ENCODE assay signal across 16 cellular contexts in the genomic region with DNA sequence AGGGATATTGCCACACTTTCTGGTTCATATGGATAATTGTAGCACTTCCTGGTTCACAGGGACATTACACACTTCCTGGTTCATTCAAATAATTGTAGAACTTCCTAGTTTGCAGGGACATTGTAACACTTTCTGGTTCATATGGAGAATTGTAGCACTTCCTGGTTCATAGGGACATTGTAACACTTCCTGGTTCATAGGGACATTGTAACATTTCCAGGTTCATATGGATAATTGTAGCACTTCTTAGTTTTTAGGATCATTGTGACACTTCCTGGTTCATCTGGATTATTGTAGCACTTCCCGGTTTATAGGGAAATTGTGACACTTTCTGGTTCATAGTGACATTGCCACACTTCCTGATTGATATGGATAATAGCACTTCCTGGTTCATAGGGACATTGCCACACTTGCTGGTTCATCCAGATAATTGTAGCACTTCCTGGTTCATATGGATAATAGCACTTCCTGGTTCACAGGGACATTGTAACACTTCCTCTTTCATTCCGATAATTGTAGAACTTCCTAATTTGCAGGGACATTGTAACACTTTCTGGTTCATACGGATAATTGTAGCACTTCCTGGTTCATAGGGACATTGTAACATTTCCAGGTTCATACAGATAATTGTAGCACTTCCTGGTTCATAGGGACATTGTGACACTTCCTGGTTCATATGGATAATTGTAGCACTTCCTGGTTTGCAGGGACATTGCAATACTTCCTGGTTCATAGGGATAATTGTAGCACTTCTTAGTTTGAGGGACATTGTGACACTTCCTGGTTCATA. TPM values are rescaled to one million over a fixed set of nuclear protein-coding genes. Genes with fewer than 3 reads are reported as not detected.
DNase-seq lines count a peak whose midpoint lies in the region; ATAC-seq, FAIRE-seq and TF ChIP-seq lines count a peak whose summit lies in the region.
"Had no signal": no experiment of that assay in that cellular context is flagged by ENCODE, and none has a peak within 500 bp of the region (broad histone marks: within the 10 kb centered on the region; RNA-seq: fewer than 3 reads in every experiment).

No MANE protein-coding gene starts in this region.

- no peak overlapping the region for H3K9ac ChIP-seq in HepG2 (ENCODE audit: insufficient read depth, low read depth, low read length)

- H3K4me1 ChIP-seq in HepG2 (ENCODE audit: insufficient read depth, low read length) (no peaks in the 10 kb centered on the region), right lobe of liver (no peaks in the 10 kb centered on the region), transverse colon (no peaks in the 10 kb centered on the region), suprapubic skin (no peaks in the 10 kb centered on the region)
- H3K4me1 ChIP-seq: stomach had no signal

- 46% methylated on average over 2 of the region's 3 CpGs for WGBS in HepG2 (ENCODE audit: low lambda C conversion rate)
- 28% methylated on average over 2 of the region's 3 CpGs for whole genome bisulfite sequencing in right lobe of liver (ENCODE audit: insufficient coverage, low coverage, low lambda C conversion rate, missing lambda C conversion rate)
- WGBS in transverse colon (ENCODE audit: low coverage in 1 of 2), 2 donors: 40 to 55% methylated on average over 2 to 3 of the region's 3 CpGs
- 64% methylated on average over 3 of the region's 3 CpGs for WGBS in suprapubic skin

- no peaks in the 10 kb centered on the region for H3K27me3 Mint-ChIP-seq in effector memory CD8-positive, alpha-beta T cell
- H3K27me3 Mint-ChIP-seq: brain had no signal

- no peaks in the 10 kb centered on the region for H3K79me2 ChIP-seq in HepG2 (ENCODE audit: insufficient read depth, low read length)

- POLR2A ChIA-PET in HepG2 (lab: Yijun Ruan, JAX): no interaction called here

- peaks cover 24 to 29% of the 10 kb centered on the region in 2 donors for H3K9me3 Mint-ChIP-seq in effector memory CD8-positive, alpha-beta T cell
- H3K9me3 Mint-ChIP-seq: H9 had no signal

- H3K4me2 ChIP-seq in HepG2 (ENCODE audit: low read depth, low read length): no peak overlapping the region

- H3K36me3 ChIP-seq in HepG2 (replicated peaks in 1 of 2; ENCODE audit: control insufficient read depth in 1 of 2, insufficient read depth in 2 of 2, low read length in 2 of 2): peaks cover 3 to 14% of the 10 kb centered on the region in 2 experiments; a peak in 4 of 5 replicates
- no peaks in the 10 kb centered on the region for H3K36me3 ChIP-seq in right lobe of liver
- peaks cover 0 to 3% (median under 1%) of the 10 kb centered on the region in 4 donors for H3K36me3 ChIP-seq in transverse colon
- H3K36me3 ChIP-seq in suprapubic skin: peaks cover 12% of the 10 kb centered on the region

- FAIRE-seq in HepG2 (lab: Jason Lieb, UNC): no peak
- FAIRE-seq: keratinocyte had no signal

- H3K27ac ChIP-seq in HepG2 (ENCODE audit: extremely low read length, insufficient read depth, low read length) (peak overlapping the region; percentile 68), right lobe of liver (no peak overlapping the region), transverse colon (peak overlapping the region; percentile 27 to 71 (median 69)), suprapubic skin (no peak overlapping the region)

- H4K20me1 ChIP-seq in HepG2 (ENCODE audit: insufficient read depth, low read length): no peaks in the 10 kb centered on the region

- in situ Hi-C loops in HepG2 (cut with HindIII; ENCODE audit: extremely low pct_ligation_motif_present, low pct_unique_long_range_greater_than_20kb) (no loop called here), transverse colon (cut with MboI; ENCODE audit: low pct_ligation_motif_present in 1 of 4, low pct_unique_long_range_greater_than_20kb in 1 of 4, low sequenced_read_pairs in 3 of 4) (no loop called here)

- peaks cover 33 to 43% of the 10 kb centered on the region in 2 donors for H3K4me1 Mint-ChIP-seq in effector memory CD8-positive, alpha-beta T cell (ENCODE audit: low read depth in 2 of 2)
- H3K4me1 Mint-ChIP-seq: brain, H9 had no signal

- H3K27ac Mint-ChIP-seq in effector memory CD8-positive, alpha-beta T cell: peak overlapping the region; percentile 98 to 99
- H3K27ac Mint-ChIP-seq: H9 had no signal

- TF ChIP-seq RAD21 in HepG2 (CRISPR knock-in tag; IDR thresholded peaks at IDR 0.05): no peak

- H2AFZ ChIP-seq in HepG2 (ENCODE audit: low read length): no peak overlapping the region

- CTCF ChIA-PET in HepG2 (lab: Yijun Ruan, JAX; ENCODE audit: low intra/inter-chr PET ratio, low total read pairs): no interaction called here

- peaks cover 43% of the 10 kb centered on the region for H3K36me3 Mint-ChIP-seq in effector memory CD8-positive, alpha-beta T cell (ENCODE audit: insufficient read depth)

- no peak for ATAC-seq in HepG2
- no peak for ATAC-seq in right lobe of liver
- no peak for ATAC-seq in effector memory CD8-positive, alpha-beta T cell (replicated peaks)
- ATAC-seq: mucosa of descending colon had no signal

- TF ChIP-seq CTCF in HepG2 (CRISPR knock-in tag; IDR thresholded peaks at IDR 0.05) (no peak), right lobe of liver (IDR thresholded peaks at IDR 0.05) (no peak), transverse colon (IDR thresholded peaks at IDR 0.05) (no peak), suprapubic skin (IDR thresholded peaks at IDR 0.05) (no peak)

- H3K4me3 ChIP-seq in HepG2 (replicated peaks in 1 of 3; ENCODE audit: insufficient read depth in 1 of 3, low read depth in 2 of 3, low read length in 3 of 3) (no peak overlapping the region), right lobe of liver (no peak overlapping the region), transverse colon (no peak overlapping the region), suprapubic skin (no peak overlapping the region)
- H3K4me3 ChIP-seq: mucosa of descending colon, stomach had no signal

- intact Hi-C loops in HepG2 (cut with micrococcal nuclease; ENCODE audit: unreplicated experiment) (no loop called here), right lobe of liver (cut with DNase I) (no loop called here), transverse colon (cut with DNase I; ENCODE audit: low total_unique reads) (no loop called here)

- DNase-seq in HepG2 (ENCODE audit: low spot score): no peak
- DNase-seq in right lobe of liver: no peak
- DNase-seq in RKO (ENCODE audit: low spot score): peak; percentile 93
- no peak for DNase-seq in effector memory CD8-positive, alpha-beta T cell
- DNase-seq in transverse colon: no peak
- no peak for DNase-seq in suprapubic skin (ENCODE audit: low spot score in 2 of 2)
- no peak for DNase-seq in stimulated activated CD8-positive, alpha-beta memory T cell treated with anti-CD3 and anti-CD28 coated beads, Interleukin-4, amount 100 ng/mL, for 48 hours
- no peak for DNase-seq in T-helper 1 cell
- DNase-seq: H9, mucosa of descending colon, NCI-H1105 treated with DMSO at 0.1 percent for 48 hours, NCI-H510A treated with DMSO at 0.1 percent for 48 hours, SHP77 treated with DMSO at 0.1 percent for 48 hours, stomach had no signal

- TF ChIP-seq POLR2A in HepG2 (IDR thresholded peaks at IDR 0.05; ENCODE audit: insufficient read depth in 1 of 2, low read depth in 2 of 2, low read length in 2 of 2) (no peak), right lobe of liver (IDR thresholded peaks at IDR 0.05) (no peak), transverse colon (IDR thresholded peaks at IDR 0.05) (no peak), suprapubic skin (IDR thresholded peaks at IDR 0.05) (no peak)

- no TSS peak for BruUV-seq in HepG2 (replicated peaks; lab: Mats Ljungman, UMichigan)

- H3K4me3 Mint-ChIP-seq in effector memory CD8-positive, alpha-beta T cell: peak overlapping the region; percentile 75
- H3K4me3 Mint-ChIP-seq: H9 had no signal

- H3K9me3 ChIP-seq in HepG2 (ENCODE audit: low read length) (peaks cover 19% of the 10 kb centered on the region; the same call in 1 of the 2 replicates), right lobe of liver (no peaks in the 10 kb centered on the region), transverse colon (no peaks in the 10 kb centered on the region), suprapubic skin (no peaks in the 10 kb centered on the region)

- H3K27me3 ChIP-seq in HepG2 (ENCODE audit: control insufficient read depth in 1 of 2, insufficient read depth in 2 of 2, low read length in 2 of 2) (no peaks in the 10 kb centered on the region), right lobe of liver (no peaks in the 10 kb centered on the region), transverse colon (no peaks in the 10 kb centered on the region), suprapubic skin (no peaks in the 10 kb centered on the region)
- H3K27me3 ChIP-seq: stomach had no signal

- TF ChIP-seq EP300 in HepG2 (IDR thresholded peaks at IDR 0.05; ENCODE audit: low read depth in 2 of 2, low read length in 2 of 2) (no peak), HepG2 (CRISPR knock-in tag; IDR thresholded peaks at IDR 0.05; ENCODE audit: borderline replicate concordance) (no peak), transverse colon (IDR thresholded peaks at IDR 0.05; ENCODE audit: low read depth) (no peak), suprapubic skin (IDR thresholded peaks at IDR 0.05) (no peak)

RNA-seq across cellular contexts. Expression of gene CD99, which starts 59.2 kb away (rescaled TPM):
- total RNA-seq in HepG2 (2016; rRNA removed; fragmentation: Illumina TruSeq; extraction: Trizol): 57.9 and 111 TPM in 2 replicates
- 64.5 and 76.9 TPM in 2 replicates for total RNA-seq in HepG2 (2016; cell fraction: cytosol; rRNA removed; fragmentation: Illumina TruSeq; extraction: Trizol; ENCODE audit: low read depth)
- total RNA-seq in HepG2 (2016; cell fraction: insoluble cytoplasmic fraction; rRNA removed; fragmentation: Illumina TruSeq; extraction: Trizol): 52.0 and 103 TPM in 2 replicates
- total RNA-seq in HepG2 (2016; cell fraction: membrane; rRNA removed; fragmentation: Illumina TruSeq; extraction: Trizol): 78.1 and 98.3 TPM in 2 replicates
- total RNA-seq in HepG2 (2016; cell fraction: nucleus; rRNA removed; fragmentation: Illumina TruSeq; extraction: Trizol): 96.6 and 113 TPM in 2 replicates
- 77.7 and 78.8 TPM in 2 replicates for polyA plus RNA-seq in HepG2 (2011; rRNA removed)
- 125 and 154 TPM in 2 replicates for polyA plus RNA-seq in HepG2 (2011; cell fraction: cytosol; rRNA removed)
- polyA plus RNA-seq in HepG2 (2011; cell fraction: nucleus; rRNA removed): 95.3 and 97.6 TPM in 2 replicates
- 165 and 308 TPM in 2 replicates for polyA plus RNA-seq in HepG2 (2012)
- 210 and 248 TPM in 2 replicates for polyA plus RNA-seq in HepG2 (2016; cell fraction: cytosol; fragmentation: Illumina TruSeq; extraction: Trizol; ENCODE audit: low read depth)
- 125 and 147 TPM in 2 replicates for polyA plus RNA-seq in HepG2 (2016; cell fraction: insoluble cytoplasmic fraction; fragmentation: Illumina TruSeq; extraction: Trizol; ENCODE audit: low read depth)
- polyA plus RNA-seq in HepG2 (2016; cell fraction: membrane; fragmentation: Illumina TruSeq; extraction: Trizol; ENCODE audit: low read depth): 191 and 218 TPM in 2 replicates
- 304 and 330 TPM in 2 replicates for polyA plus RNA-seq in HepG2 (2016; cell fraction: nucleus; fragmentation: Illumina TruSeq; extraction: Trizol; ENCODE audit: insufficient read depth, low read depth)
- 27.9 and 30.5 TPM in 2 replicates for polyA minus RNA-seq in HepG2 (2011; rRNA and poly(A)+ RNA removed; ENCODE audit: low replicate concordance)
- polyA minus RNA-seq in HepG2 (2011; cell fraction: cytosol; rRNA and poly(A)+ RNA removed): 59.3 and 60.8 TPM in 2 replicates
- 32.6 TPM in 2 replicates for polyA minus RNA-seq in HepG2 (2011; cell fraction: nucleus; rRNA and poly(A)+ RNA removed)
- total RNA-seq in right lobe of liver: 100 to 1,000 TPM in 5 of 6 experiments, 10 to 100 TPM in 1; 88.5 to 139 (median 119) TPM
- total RNA-seq in transverse colon: 100 to 1,000 TPM; 134 to 178 (median 143) TPM
- total RNA-seq in suprapubic skin: 100 to 1,000 TPM; 162 to 192 (median 179) TPM

Comparison
In these comparisons a context has a peak if more than half of its experiments do, and no peak if none do; other contexts are left out.
1. H3K27ac ChIP-seq: peak in HepG2 (single experiment) and transverse colon (4 of 4); none in right lobe of liver (0 of 3) and suprapubic skin (single experiment).